ENCODE assay signal across 1 cellular context in genomic region chr15:85622432-85622831, GRCh38.
A peak's percentile ranks its signal among the peaks of the same experiment; 100 is the strongest.
TF ChIP-seq lines count a peak whose summit lies in the region.

No MANE protein-coding gene starts in this region.

TF ChIP-seq in IMR-90, 13 proteins besides CTCF, POLR2A, EP300 and RAD21 (continued from another document):
- TF ChIP-seq BHLHE40 (IDR thresholded peaks at IDR 0.05; ENCODE audit: low read depth, low read length) (0 out of 2 replicates have a peak, but pooled peaks have one; percentile 27), CEBPB (IDR thresholded peaks at IDR 0.05; ENCODE audit: low read depth, low read length) (no peak), CHD1 (IDR thresholded peaks at IDR 0.05; ENCODE audit: low read depth, low read length) (no peak), NFE2L2 (IDR thresholded peaks at IDR 0.05; ENCODE audit: low read depth, low read length) (no peak), MAFK (IDR thresholded peaks at IDR 0.05; ENCODE audit: low read depth, low read length) (0 out of 2 replicates have a peak, but pooled peaks have one; percentile 11)
